22 cellular contexts compared by ENCODE assay signal in the genomic region with DNA sequence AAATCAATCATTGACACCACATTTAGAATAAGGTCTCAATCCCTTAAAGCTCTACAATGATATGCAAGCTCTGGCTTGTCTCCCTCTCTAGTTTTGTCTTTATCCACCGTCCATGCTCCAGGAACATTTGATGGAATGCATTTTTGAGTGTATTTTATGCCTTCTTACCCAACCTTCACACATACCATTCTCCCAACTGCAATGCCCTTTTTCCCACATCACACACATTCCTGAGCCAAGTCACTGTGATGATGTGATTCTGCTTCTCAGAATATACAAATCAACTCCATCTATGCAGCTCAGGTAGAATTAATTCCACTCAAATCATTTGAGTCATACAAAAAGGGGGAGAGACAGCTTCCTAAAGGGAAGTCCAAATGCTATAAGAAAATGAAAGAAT.
"Had no signal": no experiment of that assay in that cellular context is flagged by ENCODE, and none has a peak within 500 bp of the region (broad histone marks: within the 10 kb centered on the region; RNA-seq: fewer than 3 reads in every experiment).

No MANE protein-coding gene starts in this region.

- H3K79me2 ChIP-seq: parathyroid adenoma had no signal

- H3K27me3 ChIP-seq: sigmoid colon, upper lobe of left lung had no signal

- ATAC-seq: activated CD8-positive, alpha-beta T cell treated with anti-CD3 and anti-CD28 coated beads, Interleukin-2, amount 10 ng/mL, durations not matched to agents 7 days and 5 days; left ventricle myocardium superior; SK-N-SH treated with all-trans-retinoic acid at 6 μM for 48 hours; stimulated activated naive B cell treated with anti-CD40 and anti-IgM and Interleukin-4, amounts not matched to agents 10 μg/mL and 1 μg/mL and 100 μg/mL, for 72 hours had no signal

- H2AFZ ChIP-seq: parathyroid adenoma had no signal

- H3K36me3 ChIP-seq: sigmoid colon, upper lobe of left lung had no signal

- H3K27ac ChIP-seq: parathyroid adenoma, sigmoid colon, upper lobe of left lung, WERI-Rb-1 had no signal

- DNase-seq: activated CD4-positive, alpha-beta T cell treated with anti-CD3 and anti-CD28 coated beads, Interleukin-2, amount 10 ng/mL, durations not matched to agents 7 days and 5 days; activated CD4-positive, CD25-positive, alpha-beta regulatory T cell treated with anti-CD3 and anti-CD28 coated beads, Interleukin-2, amount 50 U/mL, for 72 hours; activated CD8-positive, alpha-beta T cell treated with anti-CD3 and anti-CD28 coated beads, Interleukin-2, amount 10 ng/mL, durations not matched to agents 7 days and 5 days; activated naive CD4-positive, alpha-beta T cell treated with Interleukin-2 at 50 U/mL for 16 hours; activated naive CD8-positive, alpha-beta T cell treated with anti-CD3 and anti-CD28 coated beads for 36 hours; activated T-cell treated with anti-CD3 and anti-CD28 coated beads, Interleukin-2, amount 50 U/mL, for 24 hours; amniotic stem cell; effector CD4-positive, alpha-beta T cell; foreskin fibroblast; kidney glomerular epithelial cell; left ventricle myocardium superior; naive B cell; nucleus accumbens; sigmoid colon; stimulated activated CD4-positive, alpha-beta T cell treated with anti-CD3 and anti-CD28 coated beads, Interleukin-2, amount 100 ng/mL, for 48 hours; stimulated activated CD8-positive, alpha-beta memory T cell treated with anti-CD3 and anti-CD28 coated beads, Interleukin-4, amount 100 ng/mL, for 48 hours; stimulated activated naive B cell treated with anti-CD40 and anti-IgM and Interleukin-4, amounts not matched to agents 10 μg/mL and 1 μg/mL and 100 μg/mL, for 72 hours; T-helper 1 cell; upper lobe of left lung; WERI-Rb-1 had no signal

- H3K4me1 ChIP-seq: parathyroid adenoma, sigmoid colon, upper lobe of left lung had no signal

- H3K4me3 ChIP-seq: sigmoid colon, upper lobe of left lung had no signal

- H3K9ac ChIP-seq: parathyroid adenoma had no signal

- H3K9me3 ChIP-seq: sigmoid colon, upper lobe of left lung had no signal
